1 cellular context compared by ENCODE assay signal in the genomic region with DNA sequence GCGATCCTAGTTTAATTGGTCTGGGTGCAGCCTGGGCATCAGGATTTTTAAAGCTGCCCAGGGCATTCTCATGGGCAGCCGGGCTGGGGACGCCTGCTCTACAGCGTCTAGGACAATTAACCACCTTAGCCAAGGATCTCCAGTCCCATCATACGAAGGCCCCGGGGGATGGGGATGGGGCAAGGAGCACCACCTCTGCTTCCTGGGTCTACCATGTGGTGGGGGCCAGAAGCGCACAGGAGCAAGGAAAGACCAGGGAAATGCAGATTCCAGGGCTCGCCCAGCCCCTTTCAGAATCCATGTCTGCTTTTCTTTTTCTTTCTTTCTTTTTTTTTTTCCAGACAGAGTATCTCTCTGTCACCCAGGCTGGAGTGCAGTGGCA.
TF ChIP-seq lines count a peak whose summit lies in the region.

No MANE protein-coding gene starts in this region.

TF ChIP-seq in H1, 55 proteins besides CTCF, POLR2A, EP300 and RAD21:
- TF ChIP-seq CREB1 (IDR thresholded peaks at IDR 0.05) (no peak), RBBP5 (IDR thresholded peaks at IDR 0.05; ENCODE audit: borderline replicate concordance, low read depth, low read length) (0 out of 2 replicates have a peak, but pooled peaks have one; percentile 7)
